Comparison of ENCODE assay signal across 8 cellular contexts in genomic region chrX:150692837-150693781, GRCh38. TPM values are rescaled to one million over a fixed set of nuclear protein-coding genes. Genes with fewer than 3 reads are reported as not detected.
DNase-seq lines count a peak whose midpoint lies in the region; ATAC-seq and TF ChIP-seq lines count a peak whose summit lies in the region.

Gene MTMR1 (plus strand): TSS chrX:150693396. CDS start chrX:150693531, 135 bp downstream.

- H3K36me3 Mint-ChIP-seq in activated naive CD4-positive, alpha-beta T cell treated with anti-CD3 and anti-CD28 coated beads for 36 hours (ENCODE audit: low read depth) = peaks cover 29% of the 10 kb centered on the region
- peaks cover 5% of the 10 kb centered on the region for H3K36me3 Mint-ChIP-seq in progenitor cell of endocrine pancreas (ENCODE audit: insufficient read depth)

- TF ChIP-seq CTCF in progenitor cell of endocrine pancreas (IDR thresholded peaks at IDR 0.05; ENCODE audit: unreplicated experiment) = no peak

- CTCF ChIA-PET in activated naive CD4-positive, alpha-beta T cell treated with anti-CD3 and anti-CD28 coated beads for 36 hours (lab: Charles Lee) = interaction anchor here (1.4 to 3.3 kb wide), 4 partner anchors 10 to 123 kb away, joined by 3 to 15 read pairs (median 9); no protein-coding TSS in a partner anchor

- no peaks in the 10 kb centered on the region for H3K27me3 Mint-ChIP-seq in activated naive CD4-positive, alpha-beta T cell treated with anti-CD3 and anti-CD28 coated beads for 36 hours (ENCODE audit: low read depth)
- no peaks in the 10 kb centered on the region for H3K27me3 Mint-ChIP-seq in progenitor cell of endocrine pancreas

- peak; percentile 28 for ATAC-seq in GM18861 (IDR thresholded peaks at IDR 0.05; ENCODE audit: unreplicated experiment)
- ATAC-seq in HG03064 (IDR thresholded peaks at IDR 0.05; ENCODE audit: low read depth, unreplicated experiment) = peak; percentile 54
- peak; percentile 87 for ATAC-seq in Right ventricle myocardium superior (ENCODE audit: poor library complexity)

- DNase-seq in 8988T (peak; percentile 40), OCI-M1 (lab: John Stamatoyannopoulos, UW) (peak; percentile 37), Right ventricle myocardium superior (peak; percentile 46), progenitor cell of endocrine pancreas (ENCODE audit: low spot score, unreplicated experiment) (peak; percentile 14), DMS79 treated with DMSO at 0.1 percent for 48 hours (lab: John Stamatoyannopoulos, UW) (no peak)
- DNase-seq in activated naive CD4-positive, alpha-beta T cell treated with anti-CD3 and anti-CD28 coated beads for 36 hours = peak; percentile 49

- intact Hi-C loops in activated naive CD4-positive, alpha-beta T cell treated with anti-CD3 and anti-CD28 coated beads for 36 hours (cut with micrococcal nuclease) = loop anchor here (1.0 to 5.0 kb wide), 4 partner anchors 125 to 1151 kb away; partner anchors contain the start of genes CD99L2, EOLA1, MAMLD1 and MTM1
- intact Hi-C loops in Right ventricle myocardium superior (cut with DNase I) = no loop called here

- H3K4me3 Mint-ChIP-seq in activated naive CD4-positive, alpha-beta T cell treated with anti-CD3 and anti-CD28 coated beads for 36 hours = peak within 1 kb of the TSS; percentile 91
- peak within 1 kb of the TSS; percentile 82 for H3K4me3 Mint-ChIP-seq in progenitor cell of endocrine pancreas (ENCODE audit: low read depth)

- peaks cover 67% of the 10 kb centered on the region for H3K4me1 Mint-ChIP-seq in activated naive CD4-positive, alpha-beta T cell treated with anti-CD3 and anti-CD28 coated beads for 36 hours (ENCODE audit: low read depth)
- H3K4me1 Mint-ChIP-seq in progenitor cell of endocrine pancreas (ENCODE audit: low read depth) = peaks cover 3% of the 10 kb centered on the region

- peak within 1 kb of the TSS; percentile 97 for H3K27ac Mint-ChIP-seq in activated naive CD4-positive, alpha-beta T cell treated with anti-CD3 and anti-CD28 coated beads for 36 hours
- peak within 1 kb of the TSS; percentile 94 for H3K27ac Mint-ChIP-seq in progenitor cell of endocrine pancreas

- peaks cover 5% of the 10 kb centered on the region for H3K9me3 Mint-ChIP-seq in activated naive CD4-positive, alpha-beta T cell treated with anti-CD3 and anti-CD28 coated beads for 36 hours
- peaks cover 19% of the 10 kb centered on the region for H3K9me3 Mint-ChIP-seq in progenitor cell of endocrine pancreas (ENCODE audit: low read depth)

RNA-seq across cellular contexts. Expression of gene MTMR1, which starts in this region (rescaled TPM):
- 10 to 100 TPM; 63.6 to 65.7 TPM for total RNA-seq in activated naive CD4-positive, alpha-beta T cell treated with anti-CD3 and anti-CD28 coated beads for 36 hours
- total RNA-seq in Right ventricle myocardium superior (17.9 TPM), progenitor cell of endocrine pancreas (28.4 and 28.5 TPM in 2 replicates)

Comparison
In these comparisons a context has a peak if more than half of its experiments do, and no peak if none do; other contexts are left out.
1. ATAC-seq: peak in every context shown above with its lines; median percentile 87 in Right ventricle myocardium superior; 54 in HG03064; 28 in GM18861.